ENCODE assay signal across 11 cellular contexts in the genomic region with DNA sequence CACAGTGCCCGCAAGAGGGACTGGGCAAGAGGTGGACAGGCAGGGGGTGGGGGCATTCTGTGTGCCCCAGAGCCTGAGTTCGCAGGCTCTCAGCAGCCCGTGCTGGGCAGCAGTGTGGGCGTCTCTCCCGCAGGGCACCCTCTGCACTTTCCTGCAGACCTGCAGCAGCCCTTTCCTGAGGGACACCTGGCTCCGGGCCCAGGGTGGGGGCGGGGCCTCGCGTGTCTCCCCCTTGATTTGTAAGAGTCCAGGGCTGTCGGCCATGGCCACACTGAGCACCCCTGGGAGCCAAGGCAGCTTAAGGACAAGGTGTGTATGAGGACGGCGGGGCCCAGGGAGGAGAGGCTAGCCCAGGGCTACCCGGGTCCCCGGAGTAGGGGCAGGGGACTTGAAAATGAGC. TPM values are rescaled to one million over a fixed set of nuclear protein-coding genes. Genes with fewer than 3 reads are reported as not detected.
A peak's percentile ranks its signal among the peaks of the same experiment; 100 is the strongest.
DNase-seq lines count a peak whose midpoint lies in the region; ATAC-seq, FAIRE-seq and TF ChIP-seq lines count a peak whose summit lies in the region.
"Had no signal": no experiment of that assay in that cellular context is flagged by ENCODE, and none has a peak within 500 bp of the region (broad histone marks: within the 10 kb centered on the region; RNA-seq: fewer than 3 reads in every experiment).

No MANE protein-coding gene starts in this region.

- peaks cover 19% of the 10 kb centered on the region for H3K4me1 ChIP-seq in colonic mucosa

- TF ChIP-seq CTCF in colonic mucosa (IDR thresholded peaks at IDR 0.05) (no peak), nephron (IDR thresholded peaks at IDR 0.05; ENCODE audit: unreplicated experiment in 3 of 3) (no peak)

- no peak for ATAC-seq in activated naive CD4-positive, alpha-beta T cell treated with anti-CD3 and anti-CD28 coated beads, Interleukin-2, amount 50 U/mL, for 72 hours

- no peak overlapping the region for H3K4me3 Mint-ChIP-seq in activated naive CD4-positive, alpha-beta T cell treated with anti-CD3 and anti-CD28 coated beads, Interleukin-2, amount 50 U/mL, for 24 hours
- no peak overlapping the region for H3K4me3 Mint-ChIP-seq in nephron

- FAIRE-seq in urothelium cell line (lab: Jason Lieb, UNC), result peak; percentile 69
- FAIRE-seq: GM18507 had no signal

- H3K9me3 Mint-ChIP-seq in activated naive CD4-positive, alpha-beta T cell treated with anti-CD3 and anti-CD28 coated beads, Interleukin-2, amount 50 U/mL, for 24 hours, result no peaks in the 10 kb centered on the region
- H3K9me3 Mint-ChIP-seq in activated naive CD4-positive, alpha-beta T cell treated with anti-CD3 and anti-CD28 coated beads, Interleukin-2, amount 50 U/mL, for 72 hours, result no peaks in the 10 kb centered on the region
- no peaks in the 10 kb centered on the region for H3K9me3 Mint-ChIP-seq in nephron

- no peaks in the 10 kb centered on the region for H3K9me3 ChIP-seq in colonic mucosa
- H3K9me3 ChIP-seq: testis had no signal

- no peak overlapping the region for H3K4me3 ChIP-seq in colonic mucosa
- H3K4me3 ChIP-seq: testis had no signal

- peak overlapping the region in 1 of 2 donors; percentile 71 for H3K9ac ChIP-seq in colonic mucosa (ENCODE audit: low read depth in 2 of 2, low read length in 2 of 2)

- H3K36me3 Mint-ChIP-seq in activated naive CD4-positive, alpha-beta T cell treated with anti-CD3 and anti-CD28 coated beads, Interleukin-2, amount 50 U/mL, for 24 hours, result no peaks in the 10 kb centered on the region
- H3K36me3 Mint-ChIP-seq in activated naive CD4-positive, alpha-beta T cell treated with anti-CD3 and anti-CD28 coated beads, Interleukin-2, amount 50 U/mL, for 72 hours, result no peaks in the 10 kb centered on the region
- no peaks in the 10 kb centered on the region for H3K36me3 Mint-ChIP-seq in nephron (ENCODE audit: low read depth)

- H3K27ac ChIP-seq in colonic mucosa, result peak overlapping the region; percentile 81
- H3K27ac ChIP-seq: testis had no signal

- intact Hi-C loops in colonic mucosa (cut with DNase I), result no loop called here

- no peaks in the 10 kb centered on the region for H3K36me3 ChIP-seq in colonic mucosa

- no peaks in the 10 kb centered on the region for H3K4me1 Mint-ChIP-seq in activated naive CD4-positive, alpha-beta T cell treated with anti-CD3 and anti-CD28 coated beads, Interleukin-2, amount 50 U/mL, for 24 hours
- peaks cover 55% of the 10 kb centered on the region for H3K4me1 Mint-ChIP-seq in nephron

- H3K27me3 Mint-ChIP-seq in activated naive CD4-positive, alpha-beta T cell treated with anti-CD3 and anti-CD28 coated beads, Interleukin-2, amount 50 U/mL, for 24 hours, result no peaks in the 10 kb centered on the region
- peaks cover 22% of the 10 kb centered on the region for H3K27me3 Mint-ChIP-seq in nephron (ENCODE audit: low read depth)

- H3K27ac Mint-ChIP-seq in activated naive CD4-positive, alpha-beta T cell treated with anti-CD3 and anti-CD28 coated beads, Interleukin-2, amount 50 U/mL, for 24 hours, result peak overlapping the region; percentile 41
- no peak overlapping the region for H3K27ac Mint-ChIP-seq in activated naive CD4-positive, alpha-beta T cell treated with anti-CD3 and anti-CD28 coated beads, Interleukin-2, amount 50 U/mL, for 72 hours
- H3K27ac Mint-ChIP-seq in nephron, result peak overlapping the region; percentile 92 to 95 (median 92)

- no peaks in the 10 kb centered on the region for H3K27me3 ChIP-seq in colonic mucosa
- H3K27me3 ChIP-seq: testis had no signal

- DNase-seq in activated naive CD4-positive, alpha-beta T cell treated with anti-CD3 and anti-CD28 coated beads, Interleukin-2, amount 50 U/mL, for 72 hours (ENCODE audit: low spot score in 2 of 2), result no peak
- DNase-seq in colonic mucosa (no peak), urothelium cell line (ENCODE audit: low spot score) (no peak), NCI-H2196 treated with DMSO at 0.1 percent for 48 hours (lab: John Stamatoyannopoulos, UW; ENCODE audit: unreplicated experiment) (no peak), dermis blood vessel endothelial cell (no peak)
- no peak for DNase-seq in activated naive CD4-positive, alpha-beta T cell treated with anti-CD3 and anti-CD28 coated beads, Interleukin-2, amount 50 U/mL, for 16 hours
- DNase-seq: effector CD8-positive, alpha-beta T cell; testis had no signal

RNA-seq across cellular contexts. Expression of a gene that starts 33.4 kb away (rescaled TPM):
- 10 to 100 TPM; 19.9 to 72.0 TPM for total RNA-seq in activated naive CD4-positive, alpha-beta T cell treated with anti-CD3 and anti-CD28 coated beads, Interleukin-2, amount 50 U/mL, for 72 hours
- total RNA-seq in colonic mucosa (100 to 1,000 TPM in 1 of 2 donors, 10 to 100 TPM in 1; 67.5 to 139 TPM), dermis blood vessel endothelial cell (101 and 106 TPM in 2 replicates)

Comparison
In these comparisons a context has a peak if more than half of its experiments do, and no peak if none do; other contexts are left out.
1. H3K27ac Mint-ChIP-seq: peak in activated naive CD4-positive, alpha-beta T cell treated with anti-CD3 and anti-CD28 coated beads, Interleukin-2, amount 50 U/mL, for 24 hours (single experiment) and nephron (3 of 3); none in activated naive CD4-positive, alpha-beta T cell treated with anti-CD3 and anti-CD28 coated beads, Interleukin-2, amount 50 U/mL, for 72 hours (0 of 2).